ENCODE assay signal across 30 cellular contexts in genomic region chr19:16944626-16945363, GRCh38. TPM values are rescaled to one million over a fixed set of nuclear protein-coding genes. Genes with fewer than 3 reads are reported as not detected.
A peak's percentile ranks its signal among the peaks of the same experiment; 100 is the strongest.
DNase-seq lines count a peak whose midpoint lies in the region; ATAC-seq, FAIRE-seq and TF ChIP-seq lines count a peak whose summit lies in the region.
"Had no signal": no experiment of that assay in that cellular context is flagged by ENCODE, and none has a peak within 500 bp of the region (broad histone marks: within the 10 kb centered on the region; RNA-seq: fewer than 3 reads in every experiment).

No MANE protein-coding gene starts in this region.

- H3K4me2 ChIP-seq in GM12878 (ENCODE audit: control insufficient read depth, insufficient read depth) = no peak overlapping the region

- H3K9ac ChIP-seq in GM12878 (ENCODE audit: control insufficient read depth, insufficient read depth, low read length) = no peak overlapping the region

- peak; percentile 15 for DNase-seq in CD14-positive monocyte (ENCODE audit: low spot score)
- no peak for DNase-seq in GM12878 (ENCODE audit: low read depth, low spot score)
- no peak for DNase-seq in left ventricle myocardium superior
- DNase-seq in pons (ENCODE audit: low spot score) = peak; percentile 45
- no peak for DNase-seq in SIG-M5 (lab: John Stamatoyannopoulos, UW)
- DNase-seq in SHP77 treated with DMSO at 0.1 percent for 48 hours (lab: John Stamatoyannopoulos, UW) = no peak
- DNase-seq in OCI-M2 (lab: John Stamatoyannopoulos, UW; ENCODE audit: unreplicated experiment) = no peak
- DNase-seq: activated CD4-positive, alpha-beta T cell treated with anti-CD3 and anti-CD28 coated beads, Interleukin-2, amount 10 ng/mL, durations not matched to agents 7 days and 5 days; CD8-positive, alpha-beta T cell; DMS153; GDM1; glutamatergic neuron; H9; natural killer cell; NCI-H1092; NCI-H187 treated with DMSO at 0.1 percent for 48 hours; NCI-H2227 treated with DMSO at 0.1 percent for 48 hours; NCI-H69; pancreas; stimulated activated naive CD4-positive, alpha-beta T cell treated with Interleukin-2 at 50 U/mL for 16 hours; thyroid gland; WERI-Rb-1 had no signal

- no peak overlapping the region for H2AFZ ChIP-seq in GM12878 (ENCODE audit: control insufficient read depth, low read depth, low read length)

- in situ Hi-C loops in GM12878 (cut with MboI) = no loop called here

- no peak for TF ChIP-seq POLR2A in GM12878 (IDR thresholded peaks at IDR 0.05; ENCODE audit: low read depth, low read length)

- H3K27ac ChIP-seq in GM12878 (ENCODE audit: control insufficient read depth, insufficient read depth) = no peak overlapping the region
- H3K27ac ChIP-seq: ascending aorta, pancreas, RWPE1, thyroid gland, WERI-Rb-1 had no signal

- peaks cover 6% of the 10 kb centered on the region for H3K4me1 Mint-ChIP-seq in CD14-positive monocyte
- H3K4me1 Mint-ChIP-seq: activated CD4-positive, alpha-beta T cell treated with anti-CD3 and anti-CD28 coated beads, Interleukin-2, amount 10 ng/mL, durations not matched to agents 7 days and 5 days; activated CD8-positive, alpha-beta memory T cell treated with anti-CD3 and anti-CD28 coated beads, Interleukin-2, amount 10 ng/mL, durations not matched to agents 7 days and 5 days; activated T-helper 17 cell treated with anti-CD3 and anti-CD28 coated beads, Interleukin-2, amount 50 U/mL, for 72 hours; central memory CD8-positive, alpha-beta T cell; natural killer cell had no signal

- POLR2A ChIA-PET in GM12878 (lab: Charles Lee) = no interaction called here

- H3K27me3 Mint-ChIP-seq in CD14-positive monocyte (ENCODE audit: low read depth in 3 of 3) = peaks cover 0 to 14% (median 2%) of the 10 kb centered on the region in 3 donors
- H3K27me3 Mint-ChIP-seq: activated CD4-positive, alpha-beta T cell treated with anti-CD3 and anti-CD28 coated beads, Interleukin-2, amount 10 ng/mL, durations not matched to agents 7 days and 5 days; activated CD8-positive, alpha-beta memory T cell treated with anti-CD3 and anti-CD28 coated beads, Interleukin-2, amount 10 ng/mL, durations not matched to agents 7 days and 5 days; activated naive CD8-positive, alpha-beta T cell; activated T-helper 17 cell treated with anti-CD3 and anti-CD28 coated beads, Interleukin-2, amount 50 U/mL, for 72 hours had no signal

- H3K36me3 Mint-ChIP-seq in CD14-positive monocyte = peaks cover 2 to 6% of the 10 kb centered on the region in 2 donors
- H3K36me3 Mint-ChIP-seq: activated CD8-positive, alpha-beta memory T cell treated with anti-CD3 and anti-CD28 coated beads, Interleukin-2, amount 10 ng/mL, durations not matched to agents 7 days and 5 days; CD8-positive, alpha-beta T cell; natural killer cell had no signal

- TF ChIP-seq EP300 in GM12878 (IDR thresholded peaks at IDR 0.05; ENCODE audit: borderline replicate concordance in 1 of 2, control insufficient read depth in 1 of 2, low read depth in 2 of 2, low read length in 2 of 2) = no peak

- peaks cover 0 to 4% (median 2%) of the 10 kb centered on the region in 7 donors for H3K9me3 Mint-ChIP-seq in CD14-positive monocyte
- H3K9me3 Mint-ChIP-seq: activated T-helper 17 cell treated with anti-CD3 and anti-CD28 coated beads, Interleukin-2, amount 50 U/mL, for 72 hours; CD8-positive, alpha-beta T cell; natural killer cell had no signal

- no peaks in the 10 kb centered on the region for H3K9me3 ChIP-seq in GM12878 (replicated peaks; ENCODE audit: control insufficient read depth, insufficient read depth, low read length)
- H3K9me3 ChIP-seq: ascending aorta, pancreas, thyroid gland had no signal

- no peaks in the 10 kb centered on the region for H3K4me1 ChIP-seq in GM12878 (ENCODE audit: control insufficient read depth, insufficient read depth, low read length)
- H3K4me1 ChIP-seq: ascending aorta, pancreas, thyroid gland had no signal

- no peak overlapping the region for H3K4me3 Mint-ChIP-seq in CD14-positive monocyte
- H3K4me3 Mint-ChIP-seq: activated CD4-positive, alpha-beta T cell treated with anti-CD3 and anti-CD28 coated beads, Interleukin-2, amount 10 ng/mL, durations not matched to agents 7 days and 5 days; activated CD8-positive, alpha-beta memory T cell treated with anti-CD3 and anti-CD28 coated beads, Interleukin-2, amount 10 ng/mL, durations not matched to agents 7 days and 5 days; activated naive CD8-positive, alpha-beta T cell; activated T-helper 17 cell treated with anti-CD3 and anti-CD28 coated beads, Interleukin-2, amount 50 U/mL, for 72 hours; CD8-positive, alpha-beta T cell; central memory CD8-positive, alpha-beta T cell; H9; natural killer cell; T-helper 2 cell treated with Interferon-gamma antibody and Interleukin-4, amounts not matched to agents 5 μg/mL and 100 μg/mL, for 36 hours had no signal

- no peaks in the 10 kb centered on the region for H3K79me2 ChIP-seq in GM12878 (ENCODE audit: control insufficient read depth, insufficient read depth, low read length)

- no peaks in the 10 kb centered on the region for H3K27me3 ChIP-seq in GM12878 (replicated peaks in 1 of 2; ENCODE audit: control insufficient read depth in 2 of 2, insufficient read depth in 2 of 2, low read length in 1 of 2)
- H3K27me3 ChIP-seq: ascending aorta, pancreas, thyroid gland had no signal

- no peak overlapping the region for H3K4me3 ChIP-seq in GM12878
- H3K4me3 ChIP-seq: ascending aorta, pancreas, thyroid gland had no signal

- no peak for TF ChIP-seq RAD21 in GM12878 (IDR thresholded peaks at IDR 0.05; ENCODE audit: insufficient read depth, low read depth, low read length)

- ATAC-seq in GM12878 (no peak), left ventricle myocardium superior (peak; percentile 77)
- ATAC-seq: activated CD8-positive, alpha-beta memory T cell treated with anti-CD3 and anti-CD28 coated beads, Interleukin-2, amount 10 ng/mL, durations not matched to agents 7 days and 5 days; activated T-helper 17 cell treated with anti-CD3 and anti-CD28 coated beads, Interleukin-2, amount 50 U/mL, for 72 hours; CD8-positive, alpha-beta T cell; pancreas; sciatic nerve had no signal

- RAD21 ChIA-PET in GM12878 (lab: Charles Lee; ENCODE audit: unreplicated experiment) = no interaction called here

- FAIRE-seq in GM12878 (lab: Jason Lieb, UNC) = no peak
- FAIRE-seq: pancreas had no signal

- intact Hi-C loops in CD14-positive monocyte (cut with micrococcal nuclease) (no loop called here), GM12878 (cut with micrococcal nuclease; ENCODE audit: unreplicated experiment) (no loop called here), left ventricle myocardium superior (cut with micrococcal nuclease) (no loop called here)

- no TSS peak for BruUV-seq in GM12878 (replicated peaks; lab: Mats Ljungman, UMichigan)

- 43% methylated on average over 14 of the region's 14 CpGs for WGBS in GM12878 (ENCODE audit: insufficient coverage, insufficient replicate concordance, low lambda C conversion rate, missing lambda C conversion rate)

- TF ChIP-seq CTCF in CD14-positive monocyte (IDR thresholded peaks at IDR 0.05) (no peak), GM12878 (IDR thresholded peaks at IDR 0.05 in 2 of 3, conservative IDR thresholded peaks at IDR 0.05 in 1 of 3; ENCODE audit: control insufficient read depth in 2 of 3, extremely low read depth in 1 of 3, insufficient read depth in 1 of 3, low read depth in 3 of 3, low read length in 3 of 3) (no peak)

- SMC1A ChIA-PET in GM12878 (lab: Charles Lee; ENCODE audit: uncharacterized antibody, unreplicated experiment) = no interaction called here

- CTCF ChIA-PET in GM12878 (lab: Yijun Ruan, JAX) = no interaction called here

- no peaks in the 10 kb centered on the region for H3K36me3 ChIP-seq in GM12878 (ENCODE audit: control insufficient read depth in 2 of 2, insufficient read depth in 2 of 2, low read length in 1 of 2)
- H3K36me3 ChIP-seq: ascending aorta, pancreas, thyroid gland, WERI-Rb-1 had no signal

- H3K27ac Mint-ChIP-seq in CD14-positive monocyte = peak overlapping the region in 1 of 7 donors; percentile 30
- H3K27ac Mint-ChIP-seq: activated CD4-positive, alpha-beta T cell treated with anti-CD3 and anti-CD28 coated beads, Interleukin-2, amount 10 ng/mL, durations not matched to agents 7 days and 5 days; activated CD8-positive, alpha-beta memory T cell treated with anti-CD3 and anti-CD28 coated beads, Interleukin-2, amount 10 ng/mL, durations not matched to agents 7 days and 5 days; activated naive CD8-positive, alpha-beta T cell; activated T-helper 17 cell treated with anti-CD3 and anti-CD28 coated beads, Interleukin-2, amount 50 U/mL, for 72 hours; CD8-positive, alpha-beta T cell; natural killer cell; T-helper 2 cell treated with Interferon-gamma antibody and Interleukin-4, amounts not matched to agents 5 μg/mL and 100 μg/mL, for 36 hours had no signal

- H4K20me1 ChIP-seq in GM12878 (ENCODE audit: control insufficient read depth, insufficient read depth) = no peaks in the 10 kb centered on the region

RNA-seq across cellular contexts. Expression of gene F2RL3, which starts 56.0 kb away (rescaled TPM):
- polyA plus RNA-seq in CD14-positive monocyte (not detected), GM12878 (2011; rRNA removed) (0.01 and 0.03 TPM in 2 replicates), GM12878 (2014; fragmentation: Illumina TruSeq; extraction: Trizol) (0.14 and 0.24 TPM in 2 replicates), GM12878 (2014; fragmentation: Nextera tagmentation; extraction: Ambion mirVana) (under 1 TPM; 0.05 to 0.13 TPM), GM12878 (2014; rRNA removed) (0.35 and 0.48 TPM in 2 replicates), GM12878 (2016; fragmentation: Nextera tagmentation; extraction: Ambion mirVana) (1 to 10 TPM in 1 of 2 experiments, under 1 TPM in 1; 0.88 to 1.2 TPM)
- 0.13 and 0.17 TPM in 2 replicates for total RNA-seq in GM12878 (2013; cell fraction: nucleolus; rRNA removed)
- total RNA-seq in GM12878 (2014; rRNA removed) (0.38 and 0.51 TPM in 2 replicates), GM12878 (2014; rRNA removed; fragmentation: Illumina TruSeq; extraction: Trizol) (0.13 and 0.23 TPM in 2 replicates), GM12878 (2021) (0.74 and 0.85 TPM in 2 replicates), left ventricle myocardium superior (0.30 TPM)
- 0.08 TPM for polyA plus RNA-seq in GM12878 (2011; ENCODE audit: low read depth)
- polyA plus RNA-seq in GM12878 (2011; cell fraction: cytosol; rRNA removed) = 0.07 and 0.12 TPM in 2 replicates
- 0.09 and 0.16 TPM in 2 replicates for polyA plus RNA-seq in GM12878 (2011; cell fraction: nucleus; rRNA removed)
- polyA plus RNA-seq in GM12878 (2012) = 0.21 and 0.30 TPM in 2 replicates
- polyA minus RNA-seq in GM12878 (2011; rRNA and poly(A)+ RNA removed) = 0.15 TPM in 1 of 2 replicates, not detected in the other
- polyA minus RNA-seq in GM12878 (2011; cell fraction: cytosol; rRNA and poly(A)+ RNA removed) = not detected in 2 replicates
- polyA minus RNA-seq in GM12878 (2011; cell fraction: nucleus; rRNA and poly(A)+ RNA removed) = 0.24 and 0.77 TPM in 2 replicates
- total RNA-seq: activated T-helper 17 cell treated with anti-CD3 and anti-CD28 coated beads, Interleukin-2, amount 50 U/mL, for 72 hours; CD8-positive, alpha-beta T cell; H9 had no signal

Comparison
In these comparisons a context has a peak if more than half of its experiments do, and no peak if none do; other contexts are left out.
1. DNase-seq: peak in CD14-positive monocyte (single experiment) and pons (single experiment); none in GM12878 (single experiment), left ventricle myocardium superior (single experiment), SIG-M5 (single experiment), SHP77 treated with DMSO at 0.1 percent for 48 hours (single experiment) and OCI-M2 (single experiment).